Comparison of ENCODE assay signal across 1 cellular context in the genomic region with DNA sequence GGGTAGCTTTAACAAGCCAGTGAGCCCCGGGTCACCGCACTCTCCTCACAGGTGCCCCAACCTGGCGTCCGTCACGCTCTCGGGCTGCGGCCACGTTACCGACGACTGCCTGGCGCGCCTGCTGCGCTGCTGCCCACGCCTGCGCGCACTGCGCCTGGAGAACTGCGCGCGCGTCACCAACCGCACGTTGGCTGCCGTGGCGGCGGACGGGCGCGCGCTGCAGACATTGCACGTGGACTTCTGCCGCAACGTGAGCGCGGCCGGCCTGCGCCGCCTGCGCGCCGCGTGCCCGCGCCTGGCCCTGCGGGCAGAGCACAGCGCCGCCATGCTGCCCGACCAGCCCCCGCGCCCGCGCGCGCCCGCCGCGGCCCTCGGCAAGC.
TF ChIP-seq lines count a peak whose summit lies in the region.

No MANE protein-coding gene starts in this region.

TF ChIP-seq in HepG2, 621 proteins besides CTCF, POLR2A, EP300 and RAD21 (continued from another document and continues in another):
- TF ChIP-seq, protein P1, sequence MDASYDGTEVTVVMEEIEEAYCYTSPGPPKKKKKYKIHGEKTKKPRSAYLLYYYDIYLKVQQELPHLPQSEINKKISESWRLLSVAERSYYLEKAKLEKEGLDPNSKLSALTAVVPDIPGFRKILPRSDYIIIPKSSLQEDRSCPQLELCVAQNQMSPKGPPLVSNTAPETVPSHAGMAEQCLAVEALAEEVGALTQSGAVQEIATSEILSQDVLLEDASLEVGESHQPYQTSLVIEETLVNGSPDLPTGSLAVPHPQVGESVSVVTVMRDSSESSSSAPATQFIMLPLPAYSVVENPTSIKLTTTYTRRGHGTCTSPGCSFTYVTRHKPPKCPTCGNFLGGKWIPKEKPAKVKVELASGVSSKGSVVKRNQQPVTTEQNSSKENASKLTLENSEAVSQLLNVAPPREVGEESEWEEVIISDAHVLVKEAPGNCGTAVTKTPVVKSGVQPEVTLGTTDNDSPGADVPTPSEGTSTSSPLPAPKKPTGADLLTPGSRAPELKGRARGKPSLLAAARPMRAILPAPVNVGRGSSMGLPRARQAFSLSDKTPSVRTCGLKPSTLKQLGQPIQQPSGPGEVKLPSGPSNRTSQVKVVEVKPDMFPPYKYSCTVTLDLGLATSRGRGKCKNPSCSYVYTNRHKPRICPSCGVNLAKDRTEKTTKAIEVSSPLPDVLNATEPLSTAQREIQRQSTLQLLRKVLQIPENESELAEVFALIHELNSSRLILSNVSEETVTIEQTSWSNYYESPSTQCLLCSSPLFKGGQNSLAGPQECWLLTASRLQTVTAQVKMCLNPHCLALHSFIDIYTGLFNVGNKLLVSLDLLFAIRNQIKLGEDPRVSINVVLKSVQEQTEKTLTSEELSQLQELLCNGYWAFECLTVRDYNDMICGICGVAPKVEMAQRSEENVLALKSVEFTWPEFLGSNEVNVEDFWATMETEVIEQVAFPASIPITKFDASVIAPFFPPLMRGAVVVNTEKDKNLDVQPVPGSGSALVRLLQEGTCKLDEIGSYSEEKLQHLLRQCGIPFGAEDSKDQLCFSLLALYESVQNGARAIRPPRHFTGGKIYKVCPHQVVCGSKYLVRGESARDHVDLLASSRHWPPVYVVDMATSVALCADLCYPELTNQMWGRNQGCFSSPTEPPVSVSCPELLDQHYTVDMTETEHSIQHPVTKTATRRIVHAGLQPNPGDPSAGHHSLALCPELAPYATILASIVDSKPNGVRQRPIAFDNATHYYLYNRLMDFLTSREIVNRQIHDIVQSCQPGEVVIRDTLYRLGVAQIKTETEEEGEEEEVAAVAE (CRISPR knock-in tag; IDR thresholded peaks at IDR 0.05; ENCODE audit: borderline replicate concordance), result no peak
- peak; percentile 82 for TF ChIP-seq SAP130 (CRISPR knock-in tag; IDR thresholded peaks at IDR 0.05; ENCODE audit: low read depth)
- TF ChIP-seq, protein P2, sequence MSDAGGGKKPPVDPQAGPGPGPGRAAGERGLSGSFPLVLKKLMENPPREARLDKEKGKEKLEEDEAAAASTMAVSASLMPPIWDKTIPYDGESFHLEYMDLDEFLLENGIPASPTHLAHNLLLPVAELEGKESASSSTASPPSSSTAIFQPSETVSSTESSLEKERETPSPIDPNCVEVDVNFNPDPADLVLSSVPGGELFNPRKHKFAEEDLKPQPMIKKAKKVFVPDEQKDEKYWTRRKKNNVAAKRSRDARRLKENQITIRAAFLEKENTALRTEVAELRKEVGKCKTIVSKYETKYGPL (CRISPR knock-in tag; IDR thresholded peaks at IDR 0.05), result 0 out of 2 replicates have a peak, but pooled peaks have one; percentile 15
- peak; percentile 91 for TF ChIP-seq IKZF4 (CRISPR knock-in tag; IDR thresholded peaks at IDR 0.05; ENCODE audit: borderline replicate concordance, low read depth, not compliant biosample characterization)
- peak; percentile 70; the same call in 1 of the 2 replicates for TF ChIP-seq SALL2 (CRISPR knock-in tag; IDR thresholded peaks at IDR 0.05)
- peak; percentile 92; the same call in 1 of the 2 replicates for TF ChIP-seq WIZ (CRISPR knock-in tag; IDR thresholded peaks at IDR 0.05)
- TF ChIP-seq, protein P3, sequence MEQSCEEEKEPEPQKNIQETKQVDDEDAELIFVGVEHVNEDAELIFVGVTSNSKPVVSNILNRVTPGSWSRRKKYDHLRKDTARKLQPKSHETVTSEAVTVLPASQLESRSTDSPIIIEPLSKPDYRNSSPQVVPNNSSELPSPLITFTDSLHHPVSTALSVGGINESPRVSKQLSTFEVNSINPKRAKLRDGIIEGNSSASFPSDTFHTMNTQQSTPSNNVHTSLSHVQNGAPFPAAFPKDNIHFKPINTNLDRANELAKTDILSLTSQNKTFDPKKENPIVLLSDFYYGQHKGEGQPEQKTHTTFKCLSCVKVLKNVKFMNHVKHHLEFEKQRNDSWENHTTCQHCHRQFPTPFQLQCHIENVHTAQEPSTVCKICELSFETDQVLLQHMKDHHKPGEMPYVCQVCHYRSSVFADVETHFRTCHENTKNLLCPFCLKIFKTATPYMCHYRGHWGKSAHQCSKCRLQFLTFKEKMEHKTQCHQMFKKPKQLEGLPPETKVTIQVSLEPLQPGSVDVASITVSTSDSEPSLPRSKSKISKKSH (CRISPR knock-in tag; IDR thresholded peaks at IDR 0.05; ENCODE audit: borderline replicate concordance), result peak; percentile 76; the same call in 1 of the 2 replicates
- no peak for TF ChIP-seq FOXJ3 (CRISPR knock-in tag; IDR thresholded peaks at IDR 0.05; ENCODE audit: borderline replicate concordance)
- TF ChIP-seq, protein P4, sequence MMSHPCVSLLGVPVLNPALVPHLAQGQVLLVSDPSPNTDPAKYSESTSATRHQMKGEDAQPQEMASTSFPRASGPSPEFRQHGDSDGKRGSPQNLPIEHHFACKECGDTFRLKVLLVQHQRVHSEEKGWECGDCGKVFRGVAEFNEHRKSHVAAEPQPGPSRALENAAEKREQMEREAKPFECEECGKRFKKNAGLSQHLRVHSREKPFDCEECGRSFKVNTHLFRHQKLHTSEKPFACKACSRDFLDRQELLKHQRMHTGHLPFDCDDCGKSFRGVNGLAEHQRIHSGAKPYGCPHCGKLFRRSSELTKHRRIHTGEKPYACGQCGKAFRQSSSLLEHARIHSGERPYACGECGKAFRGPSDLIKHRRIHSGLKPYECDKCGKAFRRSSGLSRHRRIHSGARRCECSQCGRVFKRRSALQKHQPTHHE (CRISPR knock-in tag; IDR thresholded peaks at IDR 0.05; ENCODE audit: borderline replicate concordance), result peak; percentile 40; the same call in 1 of the 2 replicates
- peak; percentile 82; the same call in 1 of the 2 replicates for TF ChIP-seq AKAP8 (CRISPR knock-in tag; IDR thresholded peaks at IDR 0.05)
- TF ChIP-seq ZNF292 (CRISPR knock-in tag; IDR thresholded peaks at IDR 0.05; ENCODE audit: borderline replicate concordance, low read depth), result no peak
- TF ChIP-seq, protein P5, sequence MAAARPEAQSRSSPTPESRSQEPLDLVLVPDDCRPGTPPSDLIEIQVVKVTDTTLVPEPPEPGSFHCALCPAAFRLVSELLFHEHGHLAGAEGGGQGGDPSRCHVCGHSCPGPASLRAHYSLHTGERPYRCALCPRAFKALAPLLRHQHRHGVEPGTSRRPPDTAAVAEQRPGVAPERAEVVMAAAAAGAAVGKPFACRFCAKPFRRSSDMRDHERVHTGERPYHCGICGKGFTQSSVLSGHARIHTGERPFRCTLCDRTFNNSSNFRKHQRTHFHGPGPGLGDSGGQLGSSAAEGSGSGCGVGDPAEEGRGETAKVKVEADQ (CRISPR knock-in tag; IDR thresholded peaks at IDR 0.05; ENCODE audit: borderline replicate concordance), result 0 out of 2 replicates have a peak, but pooled peaks have one; percentile 16
- TF ChIP-seq, protein P6, sequence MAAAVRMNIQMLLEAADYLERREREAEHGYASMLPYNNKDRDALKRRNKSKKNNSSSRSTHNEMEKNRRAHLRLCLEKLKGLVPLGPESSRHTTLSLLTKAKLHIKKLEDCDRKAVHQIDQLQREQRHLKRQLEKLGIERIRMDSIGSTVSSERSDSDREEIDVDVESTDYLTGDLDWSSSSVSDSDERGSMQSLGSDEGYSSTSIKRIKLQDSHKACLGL (CRISPR knock-in tag; IDR thresholded peaks at IDR 0.05), result no peak; the same call in 1 of the 2 replicates
- TF ChIP-seq, protein P7, sequence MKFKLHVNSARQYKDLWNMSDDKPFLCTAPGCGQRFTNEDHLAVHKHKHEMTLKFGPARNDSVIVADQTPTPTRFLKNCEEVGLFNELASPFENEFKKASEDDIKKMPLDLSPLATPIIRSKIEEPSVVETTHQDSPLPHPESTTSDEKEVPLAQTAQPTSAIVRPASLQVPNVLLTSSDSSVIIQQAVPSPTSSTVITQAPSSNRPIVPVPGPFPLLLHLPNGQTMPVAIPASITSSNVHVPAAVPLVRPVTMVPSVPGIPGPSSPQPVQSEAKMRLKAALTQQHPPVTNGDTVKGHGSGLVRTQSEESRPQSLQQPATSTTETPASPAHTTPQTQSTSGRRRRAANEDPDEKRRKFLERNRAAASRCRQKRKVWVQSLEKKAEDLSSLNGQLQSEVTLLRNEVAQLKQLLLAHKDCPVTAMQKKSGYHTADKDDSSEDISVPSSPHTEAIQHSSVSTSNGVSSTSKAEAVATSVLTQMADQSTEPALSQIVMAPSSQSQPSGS (CRISPR knock-in tag; IDR thresholded peaks at IDR 0.05), result no peak
- TF ChIP-seq NAIF1 (CRISPR knock-in tag; IDR thresholded peaks at IDR 0.05; ENCODE audit: borderline replicate concordance), result no peak; the same call in 1 of the 2 replicates
- TF ChIP-seq GABPB1 (CRISPR knock-in tag; IDR thresholded peaks at IDR 0.05), result peak; percentile 58; the same call in 1 of the 2 replicates
- TF ChIP-seq, protein P8, sequence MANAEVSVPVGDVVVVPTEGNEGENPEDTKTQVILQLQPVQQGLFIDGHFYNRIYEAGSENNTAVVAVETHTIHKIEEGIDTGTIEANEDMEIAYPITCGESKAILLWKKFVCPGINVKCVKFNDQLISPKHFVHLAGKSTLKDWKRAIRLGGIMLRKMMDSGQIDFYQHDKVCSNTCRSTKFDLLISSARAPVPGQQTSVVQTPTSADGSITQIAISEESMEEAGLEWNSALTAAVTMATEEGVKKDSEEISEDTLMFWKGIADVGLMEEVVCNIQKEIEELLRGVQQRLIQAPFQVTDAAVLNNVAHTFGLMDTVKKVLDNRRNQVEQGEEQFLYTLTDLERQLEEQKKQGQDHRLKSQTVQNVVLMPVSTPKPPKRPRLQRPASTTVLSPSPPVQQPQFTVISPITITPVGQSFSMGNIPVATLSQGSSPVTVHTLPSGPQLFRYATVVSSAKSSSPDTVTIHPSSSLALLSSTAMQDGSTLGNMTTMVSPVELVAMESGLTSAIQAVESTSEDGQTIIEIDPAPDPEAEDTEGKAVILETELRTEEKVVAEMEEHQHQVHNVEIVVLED (CRISPR knock-in tag; IDR thresholded peaks at IDR 0.05; ENCODE audit: borderline replicate concordance), result peak; percentile 93
- TF ChIP-seq ZFP37 (CRISPR knock-in tag; IDR thresholded peaks at IDR 0.05; ENCODE audit: borderline replicate concordance), result 0 out of 2 replicates have a peak, but pooled peaks have one; percentile 53
- TF ChIP-seq ZNF230 (CRISPR knock-in tag; IDR thresholded peaks at IDR 0.05), result peak; percentile 72; the same call in 1 of the 2 replicates
- no peak for TF ChIP-seq ZBTB7A (CRISPR knock-in tag; IDR thresholded peaks at IDR 0.05)
- TF ChIP-seq HNRNPUL1 (IDR thresholded peaks at IDR 0.05; ENCODE audit: low read depth, low read length), result no peak
- no peak for TF ChIP-seq ZBTB8A (CRISPR knock-in tag; IDR thresholded peaks at IDR 0.05; ENCODE audit: borderline replicate concordance, low read depth)
- TF ChIP-seq RORA (CRISPR knock-in tag; IDR thresholded peaks at IDR 0.05), result no peak
- TF ChIP-seq, protein P9, sequence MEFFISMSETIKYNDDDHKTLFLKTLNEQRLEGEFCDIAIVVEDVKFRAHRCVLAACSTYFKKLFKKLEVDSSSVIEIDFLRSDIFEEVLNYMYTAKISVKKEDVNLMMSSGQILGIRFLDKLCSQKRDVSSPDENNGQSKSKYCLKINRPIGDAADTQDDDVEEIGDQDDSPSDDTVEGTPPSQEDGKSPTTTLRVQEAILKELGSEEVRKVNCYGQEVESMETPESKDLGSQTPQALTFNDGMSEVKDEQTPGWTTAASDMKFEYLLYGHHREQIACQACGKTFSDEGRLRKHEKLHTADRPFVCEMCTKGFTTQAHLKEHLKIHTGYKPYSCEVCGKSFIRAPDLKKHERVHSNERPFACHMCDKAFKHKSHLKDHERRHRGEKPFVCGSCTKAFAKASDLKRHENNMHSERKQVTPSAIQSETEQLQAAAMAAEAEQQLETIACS (CRISPR knock-in tag; IDR thresholded peaks at IDR 0.05), result peak; percentile 98
- TF ChIP-seq LCORL (IDR thresholded peaks at IDR 0.05), result no peak
- TF ChIP-seq LCORL (CRISPR knock-in tag; IDR thresholded peaks at IDR 0.05), result no peak
- no peak for TF ChIP-seq SRF (IDR thresholded peaks at IDR 0.05; ENCODE audit: low read depth, low read length)
- TF ChIP-seq CCDC6 (CRISPR knock-in tag; IDR thresholded peaks at IDR 0.05), result no peak; the same call in 1 of the 2 replicates
- TF ChIP-seq, protein P10, sequence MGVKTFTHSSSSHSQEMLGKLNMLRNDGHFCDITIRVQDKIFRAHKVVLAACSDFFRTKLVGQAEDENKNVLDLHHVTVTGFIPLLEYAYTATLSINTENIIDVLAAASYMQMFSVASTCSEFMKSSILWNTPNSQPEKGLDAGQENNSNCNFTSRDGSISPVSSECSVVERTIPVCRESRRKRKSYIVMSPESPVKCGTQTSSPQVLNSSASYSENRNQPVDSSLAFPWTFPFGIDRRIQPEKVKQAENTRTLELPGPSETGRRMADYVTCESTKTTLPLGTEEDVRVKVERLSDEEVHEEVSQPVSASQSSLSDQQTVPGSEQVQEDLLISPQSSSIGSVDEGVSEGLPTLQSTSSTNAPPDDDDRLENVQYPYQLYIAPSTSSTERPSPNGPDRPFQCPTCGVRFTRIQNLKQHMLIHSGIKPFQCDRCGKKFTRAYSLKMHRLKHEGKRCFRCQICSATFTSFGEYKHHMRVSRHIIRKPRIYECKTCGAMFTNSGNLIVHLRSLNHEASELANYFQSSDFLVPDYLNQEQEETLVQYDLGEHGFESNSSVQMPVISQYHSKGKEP (CRISPR knock-in tag; IDR thresholded peaks at IDR 0.05), result 0 out of 2 replicates have a peak, but pooled peaks have one; percentile 51
- peak; percentile 74; the same call in 1 of the 2 replicates for TF ChIP-seq TMF1 (CRISPR knock-in tag; IDR thresholded peaks at IDR 0.05; ENCODE audit: low read depth)
- TF ChIP-seq ZNF256 (CRISPR knock-in tag; conservative IDR thresholded peaks at IDR 0.05), result no peak
- TF ChIP-seq CAMTA2 (CRISPR knock-in tag; IDR thresholded peaks at IDR 0.05; ENCODE audit: borderline replicate concordance), result no peak
- no peak for TF ChIP-seq SIN3B (IDR thresholded peaks at IDR 0.05; ENCODE audit: low read length)
- TF ChIP-seq, protein P11, sequence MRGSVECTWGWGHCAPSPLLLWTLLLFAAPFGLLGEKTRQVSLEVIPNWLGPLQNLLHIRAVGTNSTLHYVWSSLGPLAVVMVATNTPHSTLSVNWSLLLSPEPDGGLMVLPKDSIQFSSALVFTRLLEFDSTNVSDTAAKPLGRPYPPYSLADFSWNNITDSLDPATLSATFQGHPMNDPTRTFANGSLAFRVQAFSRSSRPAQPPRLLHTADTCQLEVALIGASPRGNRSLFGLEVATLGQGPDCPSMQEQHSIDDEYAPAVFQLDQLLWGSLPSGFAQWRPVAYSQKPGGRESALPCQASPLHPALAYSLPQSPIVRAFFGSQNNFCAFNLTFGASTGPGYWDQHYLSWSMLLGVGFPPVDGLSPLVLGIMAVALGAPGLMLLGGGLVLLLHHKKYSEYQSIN (CRISPR knock-in tag; IDR thresholded peaks at IDR 0.05; ENCODE audit: borderline replicate concordance), result no peak
- TF ChIP-seq, protein P12, sequence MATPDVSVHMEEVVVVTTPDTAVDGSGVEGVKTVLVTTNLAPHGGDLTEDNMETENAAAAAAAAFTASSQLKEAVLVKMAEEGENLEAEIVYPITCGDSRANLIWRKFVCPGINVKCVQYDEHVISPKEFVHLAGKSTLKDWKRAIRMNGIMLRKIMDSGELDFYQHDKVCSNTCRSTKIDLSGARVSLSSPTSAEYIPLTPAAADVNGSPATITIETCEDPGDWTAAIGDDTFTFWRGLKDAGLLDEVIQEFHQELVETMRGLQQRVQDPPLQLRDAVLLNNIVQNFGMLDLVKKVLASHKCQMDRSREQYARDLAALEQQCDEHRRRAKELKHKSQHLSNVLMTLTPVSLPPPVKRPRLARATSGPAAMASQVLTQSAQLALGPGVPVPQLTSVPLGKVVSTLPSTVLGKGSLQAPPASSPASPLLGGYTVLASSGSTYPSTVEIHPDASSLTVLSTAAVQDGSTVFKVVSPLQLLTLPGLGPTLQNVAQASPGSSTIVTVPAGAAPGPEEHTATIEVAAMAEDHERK (CRISPR knock-in tag; IDR thresholded peaks at IDR 0.05; ENCODE audit: low read depth), result peak; percentile 87
- peak; percentile 47; the same call in 1 of the 2 replicates for TF ChIP-seq ZNF263 (CRISPR knock-in tag; IDR thresholded peaks at IDR 0.05)
- TF ChIP-seq GLI4 (CRISPR knock-in tag; IDR thresholded peaks at IDR 0.05; ENCODE audit: borderline replicate concordance), result no peak
- 0 out of 2 replicates have a peak, but pooled peaks have one; percentile 27 for TF ChIP-seq HMG20B (CRISPR knock-in tag; conservative IDR thresholded peaks at IDR 0.05)
- no peak for TF ChIP-seq ZBTB42 (CRISPR knock-in tag; IDR thresholded peaks at IDR 0.05)
- TF ChIP-seq BRD4 (CRISPR knock-in tag; IDR thresholded peaks at IDR 0.05), result peak; percentile 72
